8 cellular contexts compared by ENCODE assay signal in genomic region chr2:105545731-105546622, GRCh38.
DNase-seq lines count a peak whose midpoint lies in the region; FAIRE-seq and TF ChIP-seq lines count a peak whose summit lies in the region.

No MANE protein-coding gene starts in this region.

- no peak for FAIRE-seq in astrocyte (lab: Jason Lieb, UNC)

- H3K27ac Mint-ChIP-seq in T-helper 2 cell treated with Interferon-gamma antibody and Interleukin-4, amounts not matched to agents 5 μg/mL and 100 μg/mL, for 36 hours = no peak overlapping the region
- H3K27ac Mint-ChIP-seq in astrocyte (ENCODE audit: unreplicated experiment) = no peak overlapping the region

- no peaks in the 10 kb centered on the region for H3K36me3 Mint-ChIP-seq in T-helper 2 cell treated with Interferon-gamma antibody and Interleukin-4, amounts not matched to agents 5 μg/mL and 100 μg/mL, for 36 hours (ENCODE audit: low read depth)
- H3K36me3 Mint-ChIP-seq in astrocyte (ENCODE audit: low read depth, unreplicated experiment) = peaks cover 3% of the 10 kb centered on the region

- H3K9ac ChIP-seq in BLaER1 = no peak overlapping the region
- no peak overlapping the region for H3K9ac ChIP-seq in astrocyte (ENCODE audit: low read length)

- no peak overlapping the region for H2AFZ ChIP-seq in astrocyte (ENCODE audit: low read depth, low read length)

- H4K20me1 ChIP-seq in BLaER1 = no peaks in the 10 kb centered on the region
- no peaks in the 10 kb centered on the region for H4K20me1 ChIP-seq in astrocyte (ENCODE audit: insufficient read depth, low read length)

- peaks cover 8% of the 10 kb centered on the region for H3K4me1 Mint-ChIP-seq in T-helper 2 cell treated with Interferon-gamma antibody and Interleukin-4, amounts not matched to agents 5 μg/mL and 100 μg/mL, for 36 hours (ENCODE audit: low read depth)
- peaks cover 11% of the 10 kb centered on the region for H3K4me1 Mint-ChIP-seq in astrocyte (ENCODE audit: low read depth, unreplicated experiment)

- H3K36me3 ChIP-seq in BLaER1 (no peaks in the 10 kb centered on the region), astrocyte (ENCODE audit: insufficient read depth, low read length) (no peaks in the 10 kb centered on the region)

- H3K79me2 ChIP-seq in astrocyte (ENCODE audit: insufficient read depth, low read length) = no peaks in the 10 kb centered on the region

- H3K27me3 ChIP-seq in BLaER1 (no peaks in the 10 kb centered on the region), astrocyte (ENCODE audit: insufficient read depth, low read length) (peaks cover 15% of the 10 kb centered on the region)

- no peaks in the 10 kb centered on the region for H3K9me3 Mint-ChIP-seq in T-helper 2 cell treated with Interferon-gamma antibody and Interleukin-4, amounts not matched to agents 5 μg/mL and 100 μg/mL, for 36 hours
- no peaks in the 10 kb centered on the region for H3K9me3 Mint-ChIP-seq in astrocyte (ENCODE audit: unreplicated experiment)

- H3K4me2 ChIP-seq in BLaER1 = peak overlapping the region; percentile 31
- H3K4me2 ChIP-seq in astrocyte (ENCODE audit: low read length) = no peak overlapping the region

- no peaks in the 10 kb centered on the region for H3K9me3 ChIP-seq in BLaER1
- no peaks in the 10 kb centered on the region for H3K9me3 ChIP-seq in astrocyte (ENCODE audit: insufficient read depth, low read depth, low read length)

- H3K4me3 ChIP-seq in BLaER1 (no peak overlapping the region), astrocyte (ENCODE audit: insufficient read depth, low read depth, low read length) (no peak overlapping the region)

- TF ChIP-seq CTCF in GM20000 (IDR thresholded peaks at IDR 0.05; ENCODE audit: extremely low read depth, missing control alignments) (peak; percentile 83), astrocyte (IDR thresholded peaks at IDR 0.05; ENCODE audit: insufficient read depth, low read depth, low read length) (peak; percentile 79)

- peaks cover 16% of the 10 kb centered on the region for H3K27me3 Mint-ChIP-seq in T-helper 2 cell treated with Interferon-gamma antibody and Interleukin-4, amounts not matched to agents 5 μg/mL and 100 μg/mL, for 36 hours (ENCODE audit: low read depth)
- H3K27me3 Mint-ChIP-seq in astrocyte (ENCODE audit: low read depth, unreplicated experiment) = peaks cover 5% of the 10 kb centered on the region

- peak; percentile 73 for DNase-seq in GM20000 (ENCODE audit: low spot score)
- peak; percentile 41 for DNase-seq in NCI-H1105 treated with DMSO at 0.1 percent for 48 hours (lab: John Stamatoyannopoulos, UW)
- DNase-seq in T-helper 2 cell treated with Interferon-gamma antibody and Interleukin-4, amounts not matched to agents 5 μg/mL and 100 μg/mL, for 36 hours (ENCODE audit: low spot score) = peak; percentile 41
- DNase-seq in astrocyte (ENCODE audit: low read depth) = peak; percentile 25
- DNase-seq in iPS-NIHi11 (ENCODE audit: low spot score) = peak; percentile 84
- peak; percentile 36 to 53 for DNase-seq in stimulated activated CD4-positive, alpha-beta T cell treated with anti-CD3 and anti-CD28 coated beads, Interleukin-15, amount 100 ng/mL, for 48 hours (ENCODE audit: low read depth in 2 of 2)
- DNase-seq in NCI-H187 (lab: John Stamatoyannopoulos, UW) = no peak

- no peak overlapping the region for H3K4me3 Mint-ChIP-seq in T-helper 2 cell treated with Interferon-gamma antibody and Interleukin-4, amounts not matched to agents 5 μg/mL and 100 μg/mL, for 36 hours
- no peak overlapping the region for H3K4me3 Mint-ChIP-seq in astrocyte (ENCODE audit: unreplicated experiment)

- H3K27ac ChIP-seq in BLaER1 = no peak overlapping the region
- no peak overlapping the region for H3K27ac ChIP-seq in astrocyte (ENCODE audit: low read depth, low read length)

- H3K4me1 ChIP-seq in BLaER1 (peaks cover 7% of the 10 kb centered on the region), astrocyte (ENCODE audit: insufficient read depth, low read length) (no peaks in the 10 kb centered on the region)

Comparison
In these comparisons a context has a peak if more than half of its experiments do, and no peak if none do; other contexts are left out.
1. DNase-seq: peak in GM20000 (single experiment), NCI-H1105 treated with DMSO at 0.1 percent for 48 hours (single experiment), T-helper 2 cell treated with Interferon-gamma antibody and Interleukin-4, amounts not matched to agents 5 μg/mL and 100 μg/mL, for 36 hours (single experiment), astrocyte (single experiment), iPS-NIHi11 (single experiment) and stimulated activated CD4-positive, alpha-beta T cell treated with anti-CD3 and anti-CD28 coated beads, Interleukin-15, amount 100 ng/mL, for 48 hours (2 of 2); none in NCI-H187 (0 of 2).